ENCODE assay signal across 22 cellular contexts in genomic region chr13:74039667-74040066, GRCh38.
"Had no signal": no experiment of that assay in that cellular context is flagged by ENCODE, and none has a peak within 500 bp of the region (broad histone marks: within the 10 kb centered on the region; RNA-seq: fewer than 3 reads in every experiment).

No MANE protein-coding gene starts in this region.

- H3K9me3 ChIP-seq: adrenal gland, body of pancreas had no signal

- H3K27ac Mint-ChIP-seq: activated CD4-positive, alpha-beta memory T cell treated with anti-CD3 and anti-CD28 coated beads, Interleukin-2, amount 10 ng/mL, durations not matched to agents 7 days and 5 days; activated CD4-positive, alpha-beta T cell treated with anti-CD3 and anti-CD28 coated beads, Interleukin-2, amount 10 ng/mL, durations not matched to agents 7 days and 5 days; activated naive CD4-positive, alpha-beta T cell treated with anti-CD3 and anti-CD28 coated beads for 36 hours; activated naive CD8-positive, alpha-beta T cell treated with anti-CD3 and anti-CD28 coated beads for 36 hours; activated naive CD8-positive, alpha-beta T cell treated with anti-CD3 and anti-CD28 coated beads, Interleukin-2, amount 50 U/mL, for 24 hours; activated T-cell treated with anti-CD3 and anti-CD28 coated beads, Interleukin-2, amount 50 U/mL, for 24 hours; activated T-helper 2 cell treated with anti-CD3 and anti-CD28 coated beads, Interferon-gamma antibody, Interleukin-2, Interleukin-4, amounts not matched to agents 10 μg/mL and 5 μg/mL and 100 μg/mL, durations not matched to agents 14 hours and 24 hours and 36 hours; T-helper 1 cell treated with Interleukin-12 subunit alpha and Interleukin-12 subunit beta and Interleukin-4 antibody, amounts not matched to agents 30 μg/mL and 1 μg/mL, for 36 hours; WTC11 had no signal

- DNase-seq: activated CD4-positive, alpha-beta memory T cell treated with anti-CD3 and anti-CD28 coated beads, Interleukin-2, amount 10 ng/mL, durations not matched to agents 7 days and 5 days; activated CD4-positive, alpha-beta T cell treated with anti-CD3 and anti-CD28 coated beads for 1 hour; activated CD4-positive, alpha-beta T cell treated with anti-CD3 and anti-CD28 coated beads, Interleukin-2, amount 10 ng/mL, durations not matched to agents 7 days and 5 days; activated CD4-positive, alpha-beta T cell treated with anti-CD3 and anti-CD28 coated beads, Interleukin-2, amount 50 U/mL, for 4 hours; activated CD8-positive, alpha-beta memory T cell treated with anti-CD3 and anti-CD28 coated beads, Interleukin-2, amount 50 U/mL, for 48 hours; activated naive CD8-positive, alpha-beta T cell treated with anti-CD3 and anti-CD28 coated beads for 36 hours; activated T-cell treated with anti-CD3 and anti-CD28 coated beads for 4 hours; aorta; caudate nucleus; cortex of kidney had no signal

- ATAC-seq: body of pancreas, esophagus mucosa had no signal

- H3K27me3 Mint-ChIP-seq: activated CD4-positive, alpha-beta memory T cell treated with anti-CD3 and anti-CD28 coated beads, Interleukin-2, amount 10 ng/mL, durations not matched to agents 7 days and 5 days; activated CD4-positive, alpha-beta T cell treated with anti-CD3 and anti-CD28 coated beads, Interleukin-2, amount 10 ng/mL, durations not matched to agents 7 days and 5 days; activated naive CD4-positive, alpha-beta T cell treated with anti-CD3 and anti-CD28 coated beads, Interleukin-2, amount 50 U/mL, for 24 hours; activated naive CD8-positive, alpha-beta T cell treated with anti-CD3 and anti-CD28 coated beads for 36 hours; activated naive CD8-positive, alpha-beta T cell treated with anti-CD3 and anti-CD28 coated beads, Interleukin-2, amount 50 U/mL, for 24 hours; activated T-cell treated with anti-CD3 and anti-CD28 coated beads, Interleukin-2, amount 50 U/mL, for 24 hours had no signal

- H3K9me3 Mint-ChIP-seq: activated CD4-positive, alpha-beta memory T cell treated with anti-CD3 and anti-CD28 coated beads, Interleukin-2, amount 10 ng/mL, durations not matched to agents 7 days and 5 days; activated CD4-positive, alpha-beta T cell treated with anti-CD3 and anti-CD28 coated beads, Interleukin-2, amount 10 ng/mL, durations not matched to agents 7 days and 5 days; activated naive CD4-positive, alpha-beta T cell treated with anti-CD3 and anti-CD28 coated beads for 36 hours; activated naive CD4-positive, alpha-beta T cell treated with anti-CD3 and anti-CD28 coated beads, Interleukin-2, amount 50 U/mL, for 24 hours; activated naive CD8-positive, alpha-beta T cell treated with anti-CD3 and anti-CD28 coated beads, Interleukin-2, amount 50 U/mL, for 24 hours; activated T-cell treated with anti-CD3 and anti-CD28 coated beads, Interleukin-2, amount 50 U/mL, for 24 hours; activated T-cell treated with anti-CD3 and anti-CD28 coated beads, Interleukin-2, amount 50 U/mL, for 72 hours; activated T-helper 2 cell treated with anti-CD3 and anti-CD28 coated beads, Interferon-gamma antibody, Interleukin-2, Interleukin-4, amounts not matched to agents 10 μg/mL and 5 μg/mL and 100 μg/mL, durations not matched to agents 14 hours and 24 hours and 36 hours; T-helper 1 cell treated with Interleukin-12 subunit alpha and Interleukin-12 subunit beta and Interleukin-4 antibody, amounts not matched to agents 30 μg/mL and 1 μg/mL, for 36 hours had no signal

- H3K36me3 Mint-ChIP-seq: WTC11 had no signal

- H3K4me3 Mint-ChIP-seq: activated CD4-positive, alpha-beta memory T cell treated with anti-CD3 and anti-CD28 coated beads, Interleukin-2, amount 10 ng/mL, durations not matched to agents 7 days and 5 days; activated CD4-positive, alpha-beta T cell treated with anti-CD3 and anti-CD28 coated beads, Interleukin-2, amount 10 ng/mL, durations not matched to agents 7 days and 5 days; activated naive CD4-positive, alpha-beta T cell treated with anti-CD3 and anti-CD28 coated beads for 36 hours; activated naive CD4-positive, alpha-beta T cell treated with anti-CD3 and anti-CD28 coated beads, Interleukin-2, amount 50 U/mL, for 24 hours; activated naive CD8-positive, alpha-beta T cell treated with anti-CD3 and anti-CD28 coated beads for 36 hours; activated naive CD8-positive, alpha-beta T cell treated with anti-CD3 and anti-CD28 coated beads, Interleukin-2, amount 50 U/mL, for 24 hours; activated T-cell treated with anti-CD3 and anti-CD28 coated beads, Interleukin-2, amount 50 U/mL, for 24 hours; activated T-cell treated with anti-CD3 and anti-CD28 coated beads, Interleukin-2, amount 50 U/mL, for 72 hours; T-helper 1 cell treated with Interleukin-12 subunit alpha and Interleukin-12 subunit beta and Interleukin-4 antibody, amounts not matched to agents 30 μg/mL and 1 μg/mL, for 36 hours; WTC11 had no signal

- H3K36me3 ChIP-seq: adrenal gland had no signal

- H3K4me3 ChIP-seq: adrenal gland, body of pancreas had no signal

- H3K27ac ChIP-seq: adrenal gland, body of pancreas, VCaP had no signal

- H3K4me1 ChIP-seq: adrenal gland, body of pancreas had no signal

- H3K27me3 ChIP-seq: adrenal gland, body of pancreas had no signal
